Comparison of ENCODE assay signal across 1 cellular context in the genomic region with DNA sequence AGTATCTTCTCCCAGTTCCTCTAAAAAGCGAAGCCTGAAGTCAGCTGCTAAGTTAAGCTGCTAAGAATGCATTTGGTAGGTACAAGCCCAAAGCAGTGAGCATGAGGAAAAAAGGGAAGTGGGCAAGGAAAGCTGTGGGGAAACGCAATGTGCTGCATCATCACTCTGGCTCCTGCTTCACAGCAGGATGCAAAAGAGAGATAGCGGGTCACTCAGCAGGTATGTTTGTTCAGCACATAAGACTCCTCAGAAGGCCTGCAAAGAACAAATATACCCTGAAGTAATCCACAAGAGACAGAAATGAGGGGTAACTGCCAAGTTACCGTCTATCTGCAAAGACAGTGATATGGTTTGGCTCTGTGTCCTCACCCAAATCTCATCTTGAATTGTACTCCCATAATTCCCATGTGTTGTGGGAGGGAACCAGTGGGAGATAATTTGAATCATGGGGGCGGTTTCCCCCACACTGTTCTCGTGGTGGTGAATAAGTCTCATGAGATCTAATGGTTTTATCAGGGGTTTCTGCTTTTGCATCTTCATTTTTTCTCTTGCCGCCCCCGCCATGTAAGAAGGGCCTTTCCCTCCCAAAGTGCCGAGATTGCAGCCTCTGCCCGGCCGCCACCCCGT.
TF ChIP-seq lines count a peak whose summit lies in the region.

No MANE protein-coding gene starts in this region.

TF ChIP-seq in A549, 52 proteins besides CTCF, POLR2A, EP300 and RAD21 (continued from another document):
- TF ChIP-seq BCL3 (IDR thresholded peaks at IDR 0.05): no peak
- TF ChIP-seq, protein P1, sequence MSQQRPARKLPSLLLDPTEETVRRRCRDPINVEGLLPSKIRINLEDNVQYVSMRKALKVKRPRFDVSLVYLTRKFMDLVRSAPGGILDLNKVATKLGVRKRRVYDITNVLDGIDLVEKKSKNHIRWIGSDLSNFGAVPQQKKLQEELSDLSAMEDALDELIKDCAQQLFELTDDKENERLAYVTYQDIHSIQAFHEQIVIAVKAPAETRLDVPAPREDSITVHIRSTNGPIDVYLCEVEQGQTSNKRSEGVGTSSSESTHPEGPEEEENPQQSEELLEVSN (IDR thresholded peaks at IDR 0.05; ENCODE audit: borderline replicate concordance, low read depth): no peak
- TF ChIP-seq HOXB5 (CRISPR knock-in tag; IDR thresholded peaks at IDR 0.05): no peak
- TF ChIP-seq KDM5A (IDR thresholded peaks at IDR 0.05): no peak
- TF ChIP-seq RARB (CRISPR knock-in tag; IDR thresholded peaks at IDR 0.05): no peak
- TF ChIP-seq GATA3 (IDR thresholded peaks at IDR 0.05; ENCODE audit: borderline replicate concordance): peak; percentile 75; the same call in 1 of the 2 replicates
- peak; percentile 25; the same call in 1 of the 3 replicates for TF ChIP-seq SMC3 (IDR thresholded peaks at IDR 0.05)
- no peak for TF ChIP-seq HOXB13 (CRISPR knock-in tag; IDR thresholded peaks at IDR 0.05; ENCODE audit: low read depth)
- TF ChIP-seq, protein P2, sequence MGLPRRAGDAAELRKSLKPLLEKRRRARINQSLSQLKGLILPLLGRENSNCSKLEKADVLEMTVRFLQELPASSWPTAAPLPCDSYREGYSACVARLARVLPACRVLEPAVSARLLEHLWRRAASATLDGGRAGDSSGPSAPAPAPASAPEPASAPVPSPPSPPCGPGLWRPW (IDR thresholded peaks at IDR 0.05): no peak
- TF ChIP-seq, protein P3, sequence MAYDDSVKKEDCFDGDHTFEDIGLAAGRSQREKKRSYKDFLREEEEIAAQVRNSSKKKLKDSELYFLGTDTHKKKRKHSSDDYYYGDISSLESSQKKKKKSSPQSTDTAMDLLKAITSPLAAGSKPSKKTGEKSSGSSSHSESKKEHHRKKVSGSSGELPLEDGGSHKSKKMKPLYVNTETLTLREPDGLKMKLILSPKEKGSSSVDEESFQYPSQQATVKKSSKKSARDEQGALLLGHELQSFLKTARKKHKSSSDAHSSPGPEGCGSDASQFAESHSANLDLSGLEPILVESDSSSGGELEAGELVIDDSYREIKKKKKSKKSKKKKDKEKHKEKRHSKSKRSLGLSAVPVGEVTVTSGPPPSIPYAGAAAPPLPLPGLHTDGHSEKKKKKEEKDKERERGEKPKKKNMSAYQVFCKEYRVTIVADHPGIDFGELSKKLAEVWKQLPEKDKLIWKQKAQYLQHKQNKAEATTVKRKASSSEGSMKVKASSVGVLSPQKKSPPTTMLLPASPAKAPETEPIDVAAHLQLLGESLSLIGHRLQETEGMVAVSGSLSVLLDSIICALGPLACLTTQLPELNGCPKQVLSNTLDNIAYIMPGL (CRISPR knock-in tag; IDR thresholded peaks at IDR 0.05; ENCODE audit: borderline replicate concordance): no peak
- no peak for TF ChIP-seq POLR2AphosphoS2 (conservative IDR thresholded peaks at IDR 0.05; ENCODE audit: low read length)
- TF ChIP-seq CHD4 (IDR thresholded peaks at IDR 0.05; ENCODE audit: borderline replicate concordance): no peak
- TF ChIP-seq ZFP36 (IDR thresholded peaks at IDR 0.05; ENCODE audit: borderline replicate concordance, partially characterized antibody): no peak
- TF ChIP-seq PBX3 (IDR thresholded peaks at IDR 0.05): no peak
- TF ChIP-seq EHF (CRISPR knock-in tag; IDR thresholded peaks at IDR 0.05): no peak
- TF ChIP-seq ZNF302 (CRISPR knock-in tag; IDR thresholded peaks at IDR 0.05): no peak
- TF ChIP-seq RCOR1 (IDR thresholded peaks at IDR 0.05; ENCODE audit: low read depth, low read length): no peak
- no peak for TF ChIP-seq SREBF2 (IDR thresholded peaks at IDR 0.05)
- TF ChIP-seq RNF2 (IDR thresholded peaks at IDR 0.05; ENCODE audit: borderline replicate concordance, low read depth): no peak
- TF ChIP-seq FOSB (CRISPR knock-in tag; IDR thresholded peaks at IDR 0.05): no peak
- TF ChIP-seq MAX (IDR thresholded peaks at IDR 0.05): peak; percentile 70
- TF ChIP-seq CBX8 (IDR thresholded peaks at IDR 0.05): no peak
- TF ChIP-seq ATOH8 (CRISPR knock-in tag; IDR thresholded peaks at IDR 0.05; ENCODE audit: low read depth): no peak
- TF ChIP-seq NFE2L2 (conservative IDR thresholded peaks at IDR 0.05; ENCODE audit: low read length): 0 out of 2 replicates have a peak, but pooled peaks have one; percentile 9
- no peak for TF ChIP-seq HDAC2 (IDR thresholded peaks at IDR 0.05)
